ENCODE assay signal across 12 cellular contexts in genomic region chrX:38315186-38315585, GRCh38. TPM values are rescaled to one million over a fixed set of nuclear protein-coding genes. Genes with fewer than 3 reads are reported as not detected.
"Had no signal": no experiment of that assay in that cellular context is flagged by ENCODE, and none has a peak within 500 bp of the region (broad histone marks: within the 10 kb centered on the region; RNA-seq: fewer than 3 reads in every experiment).

No MANE protein-coding gene starts in this region.

- H3K27ac Mint-ChIP-seq: GM23338, H9, HFFc6 had no signal

- H3K4me3 Mint-ChIP-seq: GM23338, H9, HFFc6 had no signal

- FAIRE-seq: H1, H54 had no signal

- H3K4me1 ChIP-seq: HAP-1 had no signal

- H3K9me3 ChIP-seq: HAP-1 had no signal

- H3K9me3 Mint-ChIP-seq: GM23338, HFFc6 had no signal

- H3K27ac ChIP-seq: GM23248 had no signal

- H3K4me2 ChIP-seq: GM23338 had no signal

- H2AFZ ChIP-seq: GM23248, GM23338 had no signal

- DNase-seq: GM23248, GOT3, H7, H9, HCEC 1CT, HFFc6 had no signal

- H3K9ac ChIP-seq: GM23248 had no signal

- ATAC-seq: GM23338, HCT116 had no signal

- H3K4me3 ChIP-seq: GM23248, GM23338, HAP-1 had no signal

RNA-seq across cellular contexts. Expression of gene OTC, which starts 37.2 kb away (rescaled TPM):
- total RNA-seq: GM23248, GM23338, H1, H4, H7, H9, HFFc6 had no signal
- polyA plus RNA-seq: GM23248, GM23338, H1 had no signal
